ENCODE assay signal across 8 cellular contexts in the genomic region with DNA sequence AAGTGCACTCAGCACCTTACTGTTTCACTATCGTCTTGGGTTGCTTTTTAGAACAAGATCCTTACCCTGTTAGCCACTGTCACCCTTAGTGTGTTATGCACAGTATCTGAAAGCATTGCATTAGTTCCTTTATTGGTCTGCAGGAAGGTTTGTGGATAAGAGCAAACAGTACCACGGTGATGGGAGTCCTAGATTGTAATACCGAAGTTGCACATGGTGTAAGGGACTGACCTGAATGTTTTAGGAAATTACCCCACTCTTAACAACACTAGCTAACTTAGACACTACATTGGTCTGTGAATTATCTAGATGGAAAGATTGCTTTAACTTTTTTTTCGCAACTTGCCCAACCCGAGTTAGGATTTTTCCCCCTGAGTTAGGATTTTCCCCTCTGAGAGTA. TPM values are rescaled to one million over a fixed set of nuclear protein-coding genes. Genes with fewer than 3 reads are reported as not detected.
DNase-seq lines count a peak whose midpoint lies in the region; ATAC-seq and TF ChIP-seq lines count a peak whose summit lies in the region.

No MANE protein-coding gene starts in this region.

- H3K79me2 ChIP-seq in H9 (ENCODE audit: insufficient read depth, low read length) = peaks cover 20% of the 10 kb centered on the region; the same call in 1 of the 2 replicates

- no peaks in the 10 kb centered on the region for H4K20me1 ChIP-seq in H9 (ENCODE audit: control insufficient read depth, insufficient read depth, insufficient read length)

- H3T11ph ChIP-seq in H9 (ENCODE audit: low read length) = no peak overlapping the region

- no peak overlapping the region for H4K91ac ChIP-seq in H9 (ENCODE audit: insufficient read length, low read depth, low read length)

- no peak overlapping the region for H2BK12ac ChIP-seq in H9 (ENCODE audit: insufficient read length, low read depth, low read length)

- H3K4me3 ChIP-seq in SK-N-MC = peak overlapping the region; percentile 84
- H3K4me3 ChIP-seq in epithelial cell of proximal tubule (ENCODE audit: low read depth, low read length) = peak overlapping the region; percentile 88
- peak overlapping the region; percentile 99 for H3K4me3 ChIP-seq in neuron (ENCODE audit: low read length)

- H3K79me1 ChIP-seq in H9 (ENCODE audit: insufficient read depth, low read depth, low read length, poor library complexity, severe bottlenecking) = no peaks in the 10 kb centered on the region

- H3K9me3 ChIP-seq in H9 (ENCODE audit: control insufficient read depth, low read depth, low read length) (no peaks in the 10 kb centered on the region), SK-N-MC (ENCODE audit: low read depth, low read length) (no peaks in the 10 kb centered on the region), neuron (ENCODE audit: low read length) (no peaks in the 10 kb centered on the region)

- H3K27ac Mint-ChIP-seq in H9 = no peak overlapping the region; a peak in 1 of 7 replicates

- H2BK5ac ChIP-seq in H9 (ENCODE audit: insufficient read length, low read length) = no peak overlapping the region

- H3K36me3 ChIP-seq in SK-N-MC (ENCODE audit: insufficient read depth, low read length) (peaks cover 12% of the 10 kb centered on the region), neuron (ENCODE audit: insufficient read depth, low read length) (no peaks in the 10 kb centered on the region)

- no peak overlapping the region for H4K5ac ChIP-seq in H9 (ENCODE audit: insufficient read length, low read depth, low read length)

- H3K9ac ChIP-seq in H9 (ENCODE audit: extremely low read depth, insufficient read length, low read length) (peak overlapping the region; percentile 91), SK-N-MC (ENCODE audit: insufficient read length) (peak overlapping the region; percentile 77)

- H3K4me3 Mint-ChIP-seq in H9 = peak overlapping the region in 1 of 2 experiments; percentile 98; a peak in 4 of 5 replicates

- no peaks in the 10 kb centered on the region; a peak in 1 of 7 replicates for H3K36me3 Mint-ChIP-seq in H9 (ENCODE audit: insufficient read depth in 1 of 3, low read depth in 3 of 3)

- no peak overlapping the region for H2BK15ac ChIP-seq in H9 (ENCODE audit: low read depth, low read length)

- no peak for TF ChIP-seq CTCF in H9 (conservative IDR thresholded peaks at IDR 0.05)
- no peak for TF ChIP-seq CTCF in epithelial cell of proximal tubule (conservative IDR thresholded peaks at IDR 0.05; ENCODE audit: low read depth, low read length)

- no peak overlapping the region for H3K18ac ChIP-seq in H9 (ENCODE audit: insufficient read length, low read depth, low read length)

- H3K14ac ChIP-seq in H9 (ENCODE audit: insufficient read depth, low read length) = no peak overlapping the region

- H3K4me2 ChIP-seq in H9 (ENCODE audit: insufficient read depth, insufficient read length, low read length) = peak overlapping the region; percentile 97

- H3K4ac ChIP-seq in H9 (ENCODE audit: low read depth, low read length) = no peak overlapping the region

- H3K9me3 Mint-ChIP-seq in H9 = no peaks in the 10 kb centered on the region; a peak in 1 of 5 replicates

- H3K27ac ChIP-seq in H9 (ENCODE audit: insufficient read length, low read depth, low read length) = no peak overlapping the region
- no peak overlapping the region for H3K27ac ChIP-seq in SK-N-MC

- no peak overlapping the region for H2AK5ac ChIP-seq in H9 (ENCODE audit: insufficient read length, low read length)

- no CpG with 5 or more reads among the region's 5 CpGs for WGBS in H9 (ENCODE audit: extremely low coverage, insufficient read length, low lambda C conversion rate)

- H3K4me1 Mint-ChIP-seq in H9 = peaks cover 43 to 45% of the 10 kb centered on the region in 2 experiments

- no peaks in the 10 kb centered on the region for H3K27me3 ChIP-seq in H9 (ENCODE audit: insufficient read depth, low read length)
- H3K27me3 ChIP-seq in neuron (ENCODE audit: insufficient read depth, low read length) = no peaks in the 10 kb centered on the region

- no peak overlapping the region for H2BK20ac ChIP-seq in H9 (ENCODE audit: low read depth, low read length, poor library complexity, severe bottlenecking)

- ATAC-seq in GM18867 (IDR thresholded peaks at IDR 0.05; ENCODE audit: unreplicated experiment) (no peak), GM21447 (IDR thresholded peaks at IDR 0.05; ENCODE audit: unreplicated experiment) (no peak)

- no peak overlapping the region for H3K56ac ChIP-seq in H9 (ENCODE audit: insufficient read length, low read depth, low read length)

- H3K23ac ChIP-seq in H9 (ENCODE audit: insufficient read length, low read depth, low read length) = no peak overlapping the region

- H2AFZ ChIP-seq in H9 (ENCODE audit: low read length) (no peak overlapping the region), neuron (ENCODE audit: low read depth, low read length) (no peak overlapping the region)

- H3K27me3 Mint-ChIP-seq in H9 (ENCODE audit: low read depth) = no peaks in the 10 kb centered on the region

- H3K23me2 ChIP-seq in H9 (ENCODE audit: insufficient read length, low read depth, low read length, poor library complexity, severe bottlenecking) = peaks cover 11% of the 10 kb centered on the region

- DNase-seq in AML-193 (lab: John Stamatoyannopoulos, UW) = peak; percentile 61 to 66
- no peak for DNase-seq in H9
- DNase-seq in SK-N-MC (ENCODE audit: low read depth, low spot score) = no peak
- DNase-seq in epithelial cell of proximal tubule (ENCODE audit: low read depth) = no peak
- no peak for DNase-seq in COLO829 (ENCODE audit: low spot score)

- H2BK120ac ChIP-seq in H9 (ENCODE audit: low read depth, low read length, poor library complexity, severe bottlenecking) = no peak overlapping the region

- H3K4me1 ChIP-seq in H9 (ENCODE audit: insufficient read depth, low read length) = peaks cover 4% of the 10 kb centered on the region; the same call in 1 of the 2 replicates
- peaks cover 24% of the 10 kb centered on the region for H3K4me1 ChIP-seq in neuron (ENCODE audit: insufficient read depth, low read length)

- H4K8ac ChIP-seq in H9 (replicated peaks; ENCODE audit: insufficient read length, low read depth, low read length) = no peak overlapping the region

RNA-seq across cellular contexts. Expression of a gene that starts 1.3 kb away (rescaled TPM):
- total RNA-seq in H9 (2021) (79.9 and 83.1 TPM in 2 replicates), epithelial cell of proximal tubule (92.8 and 105 TPM in 2 replicates)

Comparison
In these comparisons a context has a peak if more than half of its experiments do, and no peak if none do; other contexts are left out.
1. DNase-seq: peak in AML-193 (2 of 2); none in H9 (single experiment), SK-N-MC (single experiment), epithelial cell of proximal tubule (single experiment) and COLO829 (single experiment).
2. Peak in every context shown above with its lines, with median percentiles within 50 percentile points of each other: H3K4me3 ChIP-seq.